ENCODE assay signal across 1 cellular context in the genomic region with DNA sequence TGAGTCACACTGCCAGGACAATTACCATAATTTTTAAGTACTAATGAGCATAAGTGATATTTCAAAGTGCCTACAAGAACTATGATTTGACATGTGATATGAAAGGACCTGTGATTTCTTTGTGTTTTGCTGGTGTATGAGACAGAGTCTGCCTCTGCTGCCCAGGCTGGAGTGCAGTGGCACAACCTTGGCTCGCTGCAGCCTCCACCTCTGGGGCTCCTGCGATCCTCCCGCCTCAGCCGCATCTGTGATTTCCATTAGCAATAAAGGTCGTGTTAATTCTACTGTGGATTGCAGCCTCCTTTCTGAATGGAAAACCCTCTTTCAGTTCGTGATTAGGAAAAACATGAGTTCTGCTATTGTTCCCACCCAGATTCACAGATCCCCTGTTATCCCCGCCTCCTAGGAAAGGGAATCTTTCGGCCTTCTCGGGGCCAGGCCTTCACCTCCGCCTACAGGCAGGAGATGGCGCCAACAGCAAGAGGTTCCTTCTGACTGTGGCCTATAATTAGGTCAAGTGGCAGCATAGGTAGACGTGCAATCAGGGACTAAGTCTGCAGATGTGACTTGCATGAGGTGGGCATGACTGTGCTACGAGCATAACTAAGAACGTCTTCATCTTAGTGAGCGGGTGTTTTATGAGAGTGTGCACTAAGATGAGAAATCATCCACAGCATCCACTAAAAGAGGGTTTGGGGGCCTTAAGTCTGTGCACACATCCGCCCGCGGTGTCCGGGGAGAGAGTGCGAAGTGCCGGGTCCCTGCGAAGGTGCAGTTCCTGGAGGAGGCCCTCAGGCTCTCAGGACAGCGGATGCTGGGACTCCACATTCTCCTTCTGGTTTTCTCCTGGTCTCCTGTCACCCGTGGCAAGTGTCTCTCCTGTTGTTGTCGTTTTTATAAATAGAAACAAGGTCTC.
TF ChIP-seq lines count a peak whose summit lies in the region.

No MANE protein-coding gene starts in this region.

TF ChIP-seq in GM12878, 131 proteins besides CTCF, POLR2A, EP300 and RAD21 (continued from another document):
- TF ChIP-seq E4F1 (IDR thresholded peaks at IDR 0.05; ENCODE audit: borderline replicate concordance, partially characterized antibody), result no peak
